ENCODE assay signal across 1 cellular context in genomic region chr17:7438050-7438614, GRCh38.
TF ChIP-seq lines count a peak whose summit lies in the region.

No MANE protein-coding gene starts in this region.

TF ChIP-seq in K562, 482 proteins besides CTCF, POLR2A, EP300 and RAD21 (continued from another document):
- TF ChIP-seq E2F6 (IDR thresholded peaks at IDR 0.05; ENCODE audit: borderline replicate concordance in 1 of 2, extremely low read depth in 1 of 2, insufficient read depth in 1 of 2, insufficient read length in 1 of 2, low read depth in 1 of 2, low read length in 1 of 2, poor library complexity in 1 of 2, severe bottlenecking in 1 of 2) (peak in 1 of 2 experiments; percentile 38), CXXC5 (CRISPR knock-in tag; IDR thresholded peaks at IDR 0.05) (0 out of 2 replicates have a peak, but pooled peaks have one; percentile 25), ZNF589 (CRISPR knock-in tag; IDR thresholded peaks at IDR 0.05; ENCODE audit: low read depth) (no peak), CC2D1A (IDR thresholded peaks at IDR 0.05) (no peak), ZNF444 (CRISPR knock-in tag; IDR thresholded peaks at IDR 0.05) (no peak)
